Comparison of ENCODE assay signal across 17 cellular contexts in genomic region chr1:190908691-190909090, GRCh38.
DNase-seq lines count a peak whose midpoint lies in the region; ATAC-seq and TF ChIP-seq lines count a peak whose summit lies in the region.
"Had no signal": no experiment of that assay in that cellular context is flagged by ENCODE, and none has a peak within 500 bp of the region (broad histone marks: within the 10 kb centered on the region; RNA-seq: fewer than 3 reads in every experiment).

No MANE protein-coding gene starts in this region.

- no peak overlapping the region for H3K27ac ChIP-seq in IMR-90 (ENCODE audit: insufficient read depth, low read length)
- H3K27ac ChIP-seq: A549, RWPE1, SJSA1 had no signal

- CTCF ChIA-PET in IMR-90 (lab: Yijun Ruan, JAX), result no interaction called here

- H2AK9ac ChIP-seq in IMR-90 (replicated peaks; ENCODE audit: low read depth, low read length, poor library complexity), result no peak overlapping the region

- H3K9ac ChIP-seq in IMR-90 (ENCODE audit: low read depth, low read length), result no peak overlapping the region

- POLR2A ChIA-PET in IMR-90 (lab: Charles Lee; ENCODE audit: unreplicated experiment), result no interaction called here

- no peaks in the 10 kb centered on the region for H3K36me3 ChIP-seq in IMR-90 (ENCODE audit: control insufficient read depth, insufficient read depth, low read length)
- H3K36me3 ChIP-seq in HAP-1 (replicated peaks), result no peaks in the 10 kb centered on the region
- H3K36me3 ChIP-seq: SJSA1 had no signal

- no peak overlapping the region for H4K5ac ChIP-seq in IMR-90 (ENCODE audit: low read depth, low read length)

- H3K9me3 ChIP-seq in IMR-90 (ENCODE audit: control insufficient read depth, insufficient read depth, low read length) (no peaks in the 10 kb centered on the region), HAP-1 (no peaks in the 10 kb centered on the region)
- H3K9me3 ChIP-seq: A549 had no signal

- no peak for TF ChIP-seq POLR2A in IMR-90 (IDR thresholded peaks at IDR 0.05; ENCODE audit: low read depth, low read length)

- no peak overlapping the region for H4K91ac ChIP-seq in IMR-90 (ENCODE audit: insufficient read depth, low read depth, low read length)

- H2BK20ac ChIP-seq in IMR-90 (ENCODE audit: low read depth, low read length), result no peak overlapping the region

- H3K14ac ChIP-seq in IMR-90 (replicated peaks; ENCODE audit: low read depth, low read length), result no peak overlapping the region

- no peak overlapping the region for H3K18ac ChIP-seq in IMR-90 (ENCODE audit: low read depth, low read length)

- no peaks in the 10 kb centered on the region for H3K79me1 ChIP-seq in IMR-90 (ENCODE audit: low read depth in 1 of 2, low read length in 2 of 2)

- no peaks in the 10 kb centered on the region for H4K20me1 ChIP-seq in IMR-90 (ENCODE audit: insufficient read depth, low read length)

- H3K56ac ChIP-seq in IMR-90 (ENCODE audit: extremely low read depth, insufficient read depth, low read length), result no peak overlapping the region

- H3K4me3 ChIP-seq in IMR-90 (ENCODE audit: insufficient read depth, low read depth, low read length) (no peak overlapping the region), fibroblast of pulmonary artery (replicated peaks; ENCODE audit: low read depth, low read length) (no peak overlapping the region), HAP-1 (no peak overlapping the region)
- H3K4me3 ChIP-seq: A549, SJSA1 had no signal

- DNase-seq in EH (ENCODE audit: low read depth) (peak; percentile 3), IMR-90 (peak; percentile 61), astrocyte of the hippocampus (ENCODE audit: low read depth, low spot score) (peak; percentile 5), fibroblast of pulmonary artery (ENCODE audit: low read depth) (peak; percentile 41), NCI-H1417 (lab: John Stamatoyannopoulos, UW) (no peak), Ammon's horn (ENCODE audit: low spot score) (no peak), HAP-1 (ENCODE audit: low spot score in 2 of 2) (no peak)
- DNase-seq in stimulated activated CD4-positive, alpha-beta T cell treated with anti-CD3 and anti-CD28 coated beads, Interleukin-15, amount 100 ng/mL, for 24 hours, result no peak
- DNase-seq: DMS79, GF-D8, H7, NCI-H1436 treated with DMSO at 0.1 percent for 48 hours, NCI-H2081, NCI-H524 had no signal

- H2AK5ac ChIP-seq in IMR-90 (ENCODE audit: low read depth, low read length), result no peak overlapping the region

- H2BK120ac ChIP-seq in IMR-90 (ENCODE audit: low read depth, low read length), result no peak overlapping the region

- no peak overlapping the region for H2AFZ ChIP-seq in IMR-90 (replicated peaks; ENCODE audit: low read length, poor library complexity)

- no peak overlapping the region for H3K23ac ChIP-seq in IMR-90 (ENCODE audit: low read depth, low read length)

- dilution Hi-C loops in IMR-90 (cut with HindIII; ENCODE audit: low sequenced_read_pairs, unreplicated experiment), result no loop called here

- intact Hi-C loops in IMR-90 (cut with micrococcal nuclease), result no loop called here

- no peak overlapping the region for H3K4ac ChIP-seq in IMR-90 (ENCODE audit: low read depth, low read length)

- H3K4me2 ChIP-seq in IMR-90 (ENCODE audit: low read depth, low read length), result no peak overlapping the region
- H3K4me2 ChIP-seq: A549 had no signal

- H3K4me1 ChIP-seq in IMR-90 (ENCODE audit: control insufficient read depth, insufficient read depth, low read length) (no peaks in the 10 kb centered on the region; the same call in 1 of the 2 replicates), HAP-1 (no peaks in the 10 kb centered on the region)
- H3K4me1 ChIP-seq: A549, SJSA1 had no signal

- no peak for ATAC-seq in IMR-90 (ENCODE audit: low read depth)
- ATAC-seq: A549 had no signal

- no peak overlapping the region for H2BK5ac ChIP-seq in IMR-90 (ENCODE audit: low read depth, low read length, poor library complexity, severe bottlenecking)

- no peak overlapping the region for H2BK15ac ChIP-seq in IMR-90 (ENCODE audit: low read depth, low read length)

- H3K9me1 ChIP-seq in IMR-90 (ENCODE audit: insufficient read depth, low read length), result peaks cover 4% of the 10 kb centered on the region; the same call in 1 of the 2 replicates

- no peak overlapping the region for H4K8ac ChIP-seq in IMR-90 (ENCODE audit: low read depth in 2 of 2, low read length in 2 of 2)

- in situ Hi-C loops in IMR-90 (cut with MboI; ENCODE audit: low sequenced_read_pairs) (no loop called here), HAP-1 (cut with MboI; ENCODE audit: low sequenced_read_pairs) (no loop called here)

- H3K27me3 ChIP-seq in IMR-90 (ENCODE audit: control insufficient read depth, insufficient read depth, low read length) (no peaks in the 10 kb centered on the region), HAP-1 (ENCODE audit: low read depth) (no peaks in the 10 kb centered on the region)
- H3K27me3 ChIP-seq: SJSA1 had no signal

- BruUV-seq in IMR-90 (replicated peaks; lab: Mats Ljungman, UMichigan), result no TSS peak

- TF ChIP-seq CTCF in IMR-90 (conservative IDR thresholded peaks at IDR 0.05; ENCODE audit: low read depth, low read length), result no peak
- TF ChIP-seq CTCF in fibroblast of pulmonary artery (IDR thresholded peaks at IDR 0.05; ENCODE audit: low read length, missing control alignments), result no peak

- no peak for TF ChIP-seq RAD21 in IMR-90 (IDR thresholded peaks at IDR 0.05; ENCODE audit: low read length)

TF ChIP-seq in IMR-90, 13 proteins besides CTCF, POLR2A, EP300 and RAD21:
- TF ChIP-seq BHLHE40 (IDR thresholded peaks at IDR 0.05; ENCODE audit: low read depth, low read length), result 0 out of 2 replicates have a peak, but pooled peaks have one; percentile 8
- no peak for TF ChIP-seq CHD1 (IDR thresholded peaks at IDR 0.05; ENCODE audit: low read depth, low read length)

Comparison
In these comparisons a context has a peak if more than half of its experiments do, and no peak if none do; other contexts are left out.
1. DNase-seq: peak in EH (single experiment), IMR-90 (single experiment), astrocyte of the hippocampus (single experiment) and fibroblast of pulmonary artery (single experiment); none in NCI-H1417 (0 of 3), stimulated activated CD4-positive, alpha-beta T cell treated with anti-CD3 and anti-CD28 coated beads, Interleukin-15, amount 100 ng/mL, for 24 hours (single experiment), Ammon's horn (single experiment) and HAP-1 (0 of 2).